25 cellular contexts compared by ENCODE assay signal in the genomic region with DNA sequence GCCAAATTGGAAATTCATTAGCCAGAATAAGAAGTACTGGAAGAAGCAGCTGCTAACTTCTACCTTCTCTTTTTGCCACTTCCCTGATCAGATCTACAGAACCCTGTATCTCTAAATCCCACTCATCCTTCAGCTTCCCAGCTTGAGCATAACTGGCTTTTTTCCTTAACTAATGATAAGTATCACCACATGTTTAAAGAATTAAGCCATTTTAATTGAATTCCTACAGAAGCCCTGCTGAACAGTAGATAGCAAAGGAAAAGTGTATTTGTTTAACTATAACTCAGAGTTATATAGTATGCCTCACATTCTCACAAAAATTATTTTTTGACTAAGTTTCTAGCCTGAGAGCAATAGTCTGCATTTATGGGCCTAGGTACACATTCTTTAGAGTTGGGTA.
"Had no signal": no experiment of that assay in that cellular context is flagged by ENCODE, and none has a peak within 500 bp of the region (broad histone marks: within the 10 kb centered on the region; RNA-seq: fewer than 3 reads in every experiment).

No MANE protein-coding gene starts in this region.

- H3K9me3 ChIP-seq: esophagus squamous epithelium, gastrocnemius medialis, lower lobe of right lung, mucosa of descending colon had no signal

- H3K27me3 Mint-ChIP-seq: naive B cell; naive thymus-derived CD8-positive, alpha-beta T cell had no signal

- H3K36me3 ChIP-seq: esophagus squamous epithelium, gastrocnemius medialis, heart right ventricle, left lung, lower lobe of right lung had no signal

- H3K4me3 Mint-ChIP-seq: mesothelial cell of epicardium; naive B cell; naive thymus-derived CD8-positive, alpha-beta T cell had no signal

- H3K4me1 Mint-ChIP-seq: mesothelial cell of epicardium had no signal

- H3K27me3 ChIP-seq: dorsolateral prefrontal cortex, esophagus squamous epithelium, gastrocnemius medialis, heart right ventricle, left lung had no signal

- H3K4me1 ChIP-seq: left lung, lower lobe of right lung had no signal

- ATAC-seq: esophagus mucosa; gastrocnemius medialis; heart right ventricle; left cardiac atrium; left lung; left ventricle myocardium superior; lower lobe of right lung; mucosa of descending colon; naive thymus-derived CD8-positive, alpha-beta T cell had no signal

- DNase-seq: dermis blood vessel endothelial cell; dorsolateral prefrontal cortex; effector CD4-positive, alpha-beta T cell; effector memory CD4-positive, alpha-beta T cell; erythroblast; esophagus squamous epithelium; foreskin fibroblast; foreskin melanocyte; gastrocnemius medialis; glutamatergic neuron; head of caudate nucleus; heart right ventricle; hippocampal formation; left cardiac atrium; left lung; left ventricle myocardium superior; lower lobe of right lung; mesenchymal stem cell; mucosa of descending colon; naive B cell; naive thymus-derived CD8-positive, alpha-beta T cell had no signal

- H3K4me3 ChIP-seq: coronary artery, dorsolateral prefrontal cortex, esophagus squamous epithelium, gastrocnemius medialis, heart right ventricle, left lung, lower lobe of right lung, mucosa of descending colon had no signal

- H3K36me3 Mint-ChIP-seq: mesothelial cell of epicardium had no signal

- H3K27ac ChIP-seq: coronary artery, dorsolateral prefrontal cortex, epithelial cell of prostate, esophagus squamous epithelium, gastrocnemius medialis, heart right ventricle, left lung, lower lobe of right lung had no signal

- H3K27ac Mint-ChIP-seq: mesothelial cell of epicardium; naive thymus-derived CD8-positive, alpha-beta T cell had no signal
